15 cellular contexts compared by ENCODE assay signal in genomic region chr4:87838207-87838606, GRCh38. TPM values are rescaled to one million over a fixed set of nuclear protein-coding genes. Genes with fewer than 3 reads are reported as not detected.
DNase-seq lines count a peak whose midpoint lies in the region; ATAC-seq, FAIRE-seq and TF ChIP-seq lines count a peak whose summit lies in the region.
"Had no signal": no experiment of that assay in that cellular context is flagged by ENCODE, and none has a peak within 500 bp of the region (broad histone marks: within the 10 kb centered on the region; RNA-seq: fewer than 3 reads in every experiment).

No MANE protein-coding gene starts in this region.

- TF ChIP-seq EP300 in H1 (IDR thresholded peaks at IDR 0.05; ENCODE audit: borderline replicate concordance in 1 of 2, low read depth in 2 of 2, low read length in 2 of 2): no peak

- H3K4me2 ChIP-seq in H1 (ENCODE audit: insufficient read depth in 1 of 2, low read depth in 2 of 2, low read length in 2 of 2): no peak overlapping the region

- H3K79me2 ChIP-seq in H1 (ENCODE audit: control insufficient read depth in 1 of 2, insufficient read depth in 2 of 2, low read length in 2 of 2): no peaks in the 10 kb centered on the region

- H3K14ac ChIP-seq in H1 (ENCODE audit: insufficient read length): no peak overlapping the region

- H2BK5ac ChIP-seq in H1 (ENCODE audit: low read depth, low read length): no peak overlapping the region

- H3K27ac ChIP-seq in H1 (ENCODE audit: low read depth, low read length): no peak overlapping the region
- no peak overlapping the region for H3K27ac ChIP-seq in testis
- H3K27ac ChIP-seq: SJCRH30 had no signal

- H3K4ac ChIP-seq in H1 (replicated peaks; ENCODE audit: insufficient read length, low read depth, low read length): no peak overlapping the region

- WGBS in H1 (ENCODE audit: extremely low coverage in 1 of 2, insufficient coverage in 1 of 2, insufficient read length in 1 of 2, insufficient replicate concordance in 2 of 2, low coverage in 1 of 2, low lambda C conversion rate in 2 of 2, missing lambda C conversion rate in 1 of 2), 2 experiments: 82% methylated on average over 6 of the region's 6 CpGs; no CpG with 5 or more reads in 1 of the 2 experiments
- 70 to 71% methylated on average over 6 of the region's 6 CpGs for WGBS in testis, 2 donors

- H3K36me3 ChIP-seq in H1 (ENCODE audit: control insufficient read depth in 2 of 4, insufficient read depth in 4 of 4, low read length in 3 of 4) (no peaks in the 10 kb centered on the region), testis (ENCODE audit: low read depth, missing control alignments) (no peaks in the 10 kb centered on the region)
- H3K36me3 ChIP-seq: SJCRH30 had no signal

- no peak overlapping the region for H4K5ac ChIP-seq in H1 (ENCODE audit: insufficient read length, low read depth, low read length)

- no peak overlapping the region for H2AFZ ChIP-seq in H1 (ENCODE audit: low read length)

- no peak overlapping the region for H3K23ac ChIP-seq in H1 (ENCODE audit: insufficient read length)

- no peak overlapping the region for H2BK12ac ChIP-seq in H1 (ENCODE audit: low read depth, low read length)

- H3K4me1 ChIP-seq in H1 (replicated peaks in 1 of 4; ENCODE audit: control insufficient read depth in 3 of 4, insufficient read depth in 4 of 4, low read length in 3 of 4) (peaks cover 0 to 10% (median 4%) of the 10 kb centered on the region in 4 experiments; a peak in 5 of 7 replicates), testis (no peaks in the 10 kb centered on the region)
- H3K4me1 ChIP-seq: SJCRH30 had no signal

- H3K56ac ChIP-seq in H1 (replicated peaks; ENCODE audit: insufficient read length, low read depth, low read length): no peak overlapping the region

- no peak overlapping the region for H2BK20ac ChIP-seq in H1 (ENCODE audit: low read length)

- TF ChIP-seq CTCF in H1 (IDR thresholded peaks at IDR 0.05; ENCODE audit: control extremely low read depth in 1 of 3, insufficient read depth in 1 of 3, low read depth in 1 of 3, low read length in 3 of 3) (peak; percentile 50 to 69 (median 56)), testis (IDR thresholded peaks at IDR 0.05) (peak; percentile 4 to 38 (median 10)), omental fat pad (IDR thresholded peaks at IDR 0.05) (no peak)

- peak; percentile 65 to 77 for TF ChIP-seq RAD21 in H1 (IDR thresholded peaks at IDR 0.05 in 1 of 2, conservative IDR thresholded peaks at IDR 0.05 in 1 of 2; ENCODE audit: low read depth in 2 of 2, low read length in 2 of 2)

- TF ChIP-seq POLR2A in H1 (IDR thresholded peaks at IDR 0.05; ENCODE audit: control extremely low read depth in 1 of 2, low read depth in 2 of 2, low read length in 2 of 2) (no peak), testis (IDR thresholded peaks at IDR 0.05) (no peak)

- H3K27me3 ChIP-seq in H1 (replicated peaks in 1 of 4; ENCODE audit: control insufficient read depth in 3 of 4, extremely low read depth in 1 of 4, insufficient read depth in 3 of 4, low read length in 3 of 4) (no peaks in the 10 kb centered on the region), testis (no peaks in the 10 kb centered on the region)
- H3K27me3 ChIP-seq: SJCRH30 had no signal

- peak; percentile 2 to 37 for DNase-seq in SHP77 (lab: John Stamatoyannopoulos, UW)
- no peak for DNase-seq in SHP77 treated with DMSO at 0.1 percent for 48 hours (lab: John Stamatoyannopoulos, UW)
- peak; percentile 50 for DNase-seq in OCI-M1 (lab: John Stamatoyannopoulos, UW)
- no peak for DNase-seq in H1 (ENCODE audit: low read depth in 1 of 2, low spot score in 2 of 2)
- DNase-seq in testis: peak; percentile 35
- no peak for DNase-seq in omental fat pad (ENCODE audit: low spot score)
- DNase-seq in NCI-H146 (lab: John Stamatoyannopoulos, UW): no peak
- DNase-seq: CD4-positive, CD25-positive, alpha-beta regulatory T cell; effector memory CD4-positive, alpha-beta T cell; stimulated activated CD4-positive, alpha-beta T cell treated with anti-CD3 and anti-CD28 coated beads, Interleukin-12 subunit alpha, Interleukin-12 subunit beta, amount 100 ng/mL, for 4 hours had no signal

- no peaks in the 10 kb centered on the region for H4K20me1 ChIP-seq in H1 (replicated peaks in 1 of 2; ENCODE audit: control insufficient read depth in 1 of 2, insufficient read depth in 2 of 2, low read length in 2 of 2)

- H4K91ac ChIP-seq in H1 (replicated peaks; ENCODE audit: insufficient read length, low read length): no peak overlapping the region

- H3K23me2 ChIP-seq in H1 (ENCODE audit: low read depth, low read length): no peaks in the 10 kb centered on the region

- POLR2A ChIA-PET in H1 (lab: Charles Lee; ENCODE audit: partially characterized antibody): interaction anchor here (1.0 to 1.3 kb wide), 3 partner anchors 11 to 159 kb away, joined by 3 to 11 read pairs (median 5); no protein-coding TSS in a partner anchor

- FAIRE-seq in H1 (lab: Jason Lieb, UNC): no peak

- no peak overlapping the region for H2BK120ac ChIP-seq in H1 (replicated peaks; ENCODE audit: low read depth, low read length)

- no peaks in the 10 kb centered on the region for H3K9me3 ChIP-seq in H1 (ENCODE audit: insufficient read depth in 2 of 2, low read depth in 1 of 2, low read length in 1 of 2)
- H3K9me3 ChIP-seq in testis: no peaks in the 10 kb centered on the region
- H3K9me3 ChIP-seq: SJCRH30 had no signal

- no peak overlapping the region for H3K18ac ChIP-seq in H1 (ENCODE audit: extremely low read depth, low read length)

- no peak for ATAC-seq in omental fat pad (ENCODE audit: low FRiP score)
- ATAC-seq in GM21360 (IDR thresholded peaks at IDR 0.05; ENCODE audit: unreplicated experiment): no peak

- intact Hi-C loops in testis (cut with DNase I; ENCODE audit: low total_unique reads): loop anchor here (5.0 kb wide), 1 partner anchor 291 kb away; no protein-coding TSS in a partner anchor

- no peaks in the 10 kb centered on the region for H3K79me1 ChIP-seq in H1 (ENCODE audit: low read depth, low read length)

- CTCF ChIA-PET in H1 (lab: Charles Lee; ENCODE audit: partially characterized antibody): interaction anchor here (0.6 to 7.0 kb wide), 63 partner anchors 10 to 525 kb away, joined by 3 to 109 read pairs (median 5); partner anchors contain the start of genes DMP1 and SPARCL1

- H4K8ac ChIP-seq in H1 (ENCODE audit: extremely low read depth, insufficient read depth, low read length): no peak overlapping the region

- no peak overlapping the region for H2AK5ac ChIP-seq in H1 (ENCODE audit: low read depth, low read length)

- H2BK15ac ChIP-seq in H1 (ENCODE audit: low read length): no peak overlapping the region

- H3K4me3 ChIP-seq in H1 (ENCODE audit: extremely low read depth in 1 of 4, insufficient read depth in 2 of 4, low read depth in 3 of 4, low read length in 4 of 4): no peak overlapping the region
- no peak overlapping the region for H3K4me3 ChIP-seq in testis
- H3K4me3 ChIP-seq: SJCRH30 had no signal

- H3K9ac ChIP-seq in H1 (replicated peaks in 1 of 4; ENCODE audit: extremely low read depth in 1 of 4, low read depth in 3 of 4, low read length in 3 of 4): no peak overlapping the region

TF ChIP-seq in H1, 55 proteins besides CTCF, POLR2A, EP300 and RAD21:
- TF ChIP-seq USF2 (IDR thresholded peaks at IDR 0.05; ENCODE audit: low read length) (no peak), BRCA1 (IDR thresholded peaks at IDR 0.05; ENCODE audit: low read depth, low read length) (no peak), NRF1 (IDR thresholded peaks at IDR 0.05; ENCODE audit: low read depth, low read length) (no peak)

RNA-seq across cellular contexts. Expression of gene MEPE, which starts 5.4 kb away (rescaled TPM):
- not detected in 2 replicates for total RNA-seq in H1 (2021; fragmentation: NEBNext Ultra II Directional; extraction: Animal tissue kit (Norgen Biotek cat#: 25700))
- polyA plus RNA-seq in H1 (2011; rRNA removed): not detected in 2 replicates
- not detected for polyA plus RNA-seq in H1 (2011; cell fraction: cytosol; rRNA removed)
- polyA plus RNA-seq in H1 (2011; cell fraction: nucleus; rRNA removed): not detected
- not detected in 4 replicates for polyA plus RNA-seq in H1 (2012, experiment 1 of 2)
- not detected for polyA plus RNA-seq in H1 (2012, experiment 2 of 2)
- not detected for polyA plus RNA-seq in H1 (2013, experiment 1 of 2)
- polyA plus RNA-seq in H1 (2013, experiment 2 of 2): 0.02 TPM
- polyA minus RNA-seq in H1 (2011; rRNA and poly(A)+ RNA removed): not detected in 2 replicates
- not detected for polyA minus RNA-seq in H1 (2011; cell fraction: cytosol; rRNA and poly(A)+ RNA removed)
- polyA minus RNA-seq in H1 (2011; cell fraction: nucleus; rRNA and poly(A)+ RNA removed): not detected
- not detected for total RNA-seq in testis
- polyA plus RNA-seq in testis (ENCODE audit: insufficient read depth, low read depth, low replicate concordance): not detected
- total RNA-seq in omental fat pad: not detected
- total RNA-seq: CD4-positive, CD25-positive, alpha-beta regulatory T cell; lower leg skin; SJCRH30; subcutaneous adipose tissue had no signal
- polyA plus RNA-seq: CD4-positive, CD25-positive, alpha-beta regulatory T cell; IgD-negative memory B cell had no signal

RNA-seq across cellular contexts. Expression of gene IBSP, which starts 38.9 kb away (rescaled TPM):
- total RNA-seq in H1 (2021; fragmentation: NEBNext Ultra II Directional; extraction: Animal tissue kit (Norgen Biotek cat#: 25700)): 0.21 TPM in 1 of 2 replicates, not detected in the other
- polyA plus RNA-seq in H1 (2011; rRNA removed) (not detected in 2 replicates), testis (ENCODE audit: insufficient read depth, low read depth, low replicate concordance) (not detected)
- polyA plus RNA-seq in H1 (2011; cell fraction: cytosol; rRNA removed): not detected
- polyA plus RNA-seq in H1 (2011; cell fraction: nucleus; rRNA removed): not detected
- not detected in 4 replicates for polyA plus RNA-seq in H1 (2012, experiment 1 of 2)
- polyA plus RNA-seq in H1 (2012, experiment 2 of 2): not detected
- polyA plus RNA-seq in H1 (2013, experiment 1 of 2): not detected
- polyA plus RNA-seq in H1 (2013, experiment 2 of 2): not detected
- polyA minus RNA-seq in H1 (2011; rRNA and poly(A)+ RNA removed): not detected in 2 replicates
- not detected for polyA minus RNA-seq in H1 (2011; cell fraction: cytosol; rRNA and poly(A)+ RNA removed)
- polyA minus RNA-seq in H1 (2011; cell fraction: nucleus; rRNA and poly(A)+ RNA removed): not detected
- total RNA-seq in testis (not detected), omental fat pad (not detected)
- total RNA-seq: CD4-positive, CD25-positive, alpha-beta regulatory T cell; lower leg skin; SJCRH30; subcutaneous adipose tissue had no signal
- polyA plus RNA-seq: CD4-positive, CD25-positive, alpha-beta regulatory T cell; IgD-negative memory B cell had no signal

Comparison
In these comparisons a context has a peak if more than half of its experiments do, and no peak if none do; other contexts are left out.
1. DNase-seq: peak in SHP77 (2 of 2), OCI-M1 (single experiment) and testis (single experiment); none in SHP77 treated with DMSO at 0.1 percent for 48 hours (single experiment), H1 (0 of 2), omental fat pad (single experiment) and NCI-H146 (single experiment).
2. CTCF ChIP-seq: peak in H1 (3 of 3) and testis (3 of 3); none in omental fat pad (0 of 3).